In the genomic region with DNA sequence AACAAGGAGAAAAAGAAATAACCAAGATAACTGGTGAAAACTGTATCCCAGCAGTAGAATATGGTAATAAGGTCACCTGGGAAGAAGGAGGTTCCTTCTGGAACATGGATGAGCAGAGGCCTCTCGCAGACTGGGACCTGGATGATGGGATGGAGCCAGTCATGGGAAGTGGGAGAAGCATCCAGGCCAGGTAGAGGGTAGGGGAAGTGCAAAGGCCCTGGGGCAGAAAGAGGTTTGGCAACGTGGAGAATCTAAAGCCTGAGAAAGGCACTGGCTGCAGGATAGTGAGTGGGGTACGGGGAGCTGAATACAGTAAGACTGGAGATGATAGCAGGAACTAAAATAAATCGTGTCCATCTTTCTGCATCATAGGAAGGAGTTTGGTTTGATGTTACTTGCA, we compare ENCODE assay signal across 9 cellular contexts.
"Had no signal": no experiment of that assay in that cellular context is flagged by ENCODE, and none has a peak within 500 bp of the region (broad histone marks: within the 10 kb centered on the region; RNA-seq: fewer than 3 reads in every experiment).

No MANE protein-coding gene starts in this region.

- ATAC-seq: GM23338, HepG2 had no signal

- H3K36me3 Mint-ChIP-seq: IgD-negative memory B cell had no signal

- H3K4me3 ChIP-seq: GM23338 had no signal

- H3K4me2 ChIP-seq: GM23338 had no signal

- H3K27ac ChIP-seq: HL-60 had no signal

- DNase-seq: H9, HCEC 1CT, HFFc6, KG1 had no signal

- H3K27ac Mint-ChIP-seq: GM23338, H9, HFFc6, IgD-negative memory B cell had no signal

- H2AFZ ChIP-seq: GM23338 had no signal

- FAIRE-seq: H54, HepG2 had no signal

- H3K4me3 Mint-ChIP-seq: GM23338, H9, HFFc6 had no signal

- H3K9me3 Mint-ChIP-seq: GM23338, H9, HFFc6 had no signal
